Comparison of ENCODE assay signal across 2 cellular contexts in genomic region chr17:17191346-17191792, GRCh38.
A peak's percentile ranks its signal among the peaks of the same experiment; 100 is the strongest.
TF ChIP-seq lines count a peak whose summit lies in the region.

No MANE protein-coding gene starts in this region.

TF ChIP-seq in A549, 52 proteins besides CTCF, POLR2A, EP300 and RAD21:
- no peak for TF ChIP-seq RCOR1 (IDR thresholded peaks at IDR 0.05; ENCODE audit: low read depth, low read length)
- no peak for TF ChIP-seq CHD2 (IDR thresholded peaks at IDR 0.05; ENCODE audit: low read length, partially characterized antibody)
- no peak for TF ChIP-seq SREBF2 (IDR thresholded peaks at IDR 0.05)

TF ChIP-seq in endothelial cell of umbilical vein, 7 proteins besides CTCF, POLR2A, EP300 and RAD21:
- TF ChIP-seq MYC (IDR thresholded peaks at IDR 0.05; ENCODE audit: low read depth, low read length) (no peak), EZH2 (IDR thresholded peaks at IDR 0.05; ENCODE audit: borderline replicate concordance, low read depth, low read length, severe bottlenecking) (no peak), FOS (IDR thresholded peaks at IDR 0.05; ENCODE audit: borderline replicate concordance, insufficient read depth, low read length) (peak; percentile 79), POLR2AphosphoS5 (IDR thresholded peaks at IDR 0.05; ENCODE audit: insufficient read depth, low read depth, low read length) (peak; percentile 72), JUN (IDR thresholded peaks at IDR 0.05; ENCODE audit: borderline replicate concordance, insufficient read depth, insufficient read length, low read depth) (peak; percentile 91), GATA2 (IDR thresholded peaks at IDR 0.05; ENCODE audit: insufficient read depth, insufficient read length, low read depth, low read length) (no peak)
- TF ChIP-seq, protein P1, sequence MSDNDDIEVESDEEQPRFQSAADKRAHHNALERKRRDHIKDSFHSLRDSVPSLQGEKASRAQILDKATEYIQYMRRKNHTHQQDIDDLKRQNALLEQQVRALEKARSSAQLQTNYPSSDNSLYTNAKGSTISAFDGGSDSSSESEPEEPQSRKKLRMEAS (IDR thresholded peaks at IDR 0.05; ENCODE audit: insufficient read depth, insufficient read length): no peak
TF ChIP-seq in endothelial cell of umbilical vein: peak in this region for 3.
